Comparison of ENCODE assay signal across 23 cellular contexts in genomic region chr15:80180468-80180867, GRCh38.
"Had no signal": no experiment of that assay in that cellular context is flagged by ENCODE, and none has a peak within 500 bp of the region (broad histone marks: within the 10 kb centered on the region; RNA-seq: fewer than 3 reads in every experiment).

No MANE protein-coding gene starts in this region.

- H3K36me3 ChIP-seq: transverse colon had no signal

- DNase-seq: effector memory CD8-positive, alpha-beta T cell; erythroblast; foreskin keratinocyte; head of caudate nucleus; left colon; left ventricle myocardium superior; mesenchymal stem cell; naive B cell; occipital lobe; psoas muscle; retina; spleen; stimulated activated CD4-positive, alpha-beta T cell treated with anti-CD3 and anti-CD28 coated beads, Interleukin-15, amount 100 ng/mL, for 24 hours; stimulated activated CD4-positive, alpha-beta T cell treated with anti-CD3 and anti-CD28 coated beads, Interleukin-1b, Interleukin-23, amount 100 ng/mL, for 48 hours; stimulated activated CD4-positive, alpha-beta T cell treated with anti-CD3 and anti-CD28 coated beads, Interleukin-4, amount 100 ng/mL, for 4 hours; stimulated activated naive B cell treated with anti-CD40 and anti-IgM and Interleukin-4, amounts not matched to agents 10 μg/mL and 1 μg/mL and 100 μg/mL, for 72 hours; stimulated activated naive CD8-positive, alpha-beta T cell treated with anti-CD3 and anti-CD28 coated beads, Interleukin-15, amount 100 ng/mL, for 72 hours; testis; transverse colon had no signal

- H3K27ac ChIP-seq: foreskin keratinocyte, hepatocyte, pancreas, psoas muscle, spleen, testis, transverse colon had no signal

- H3K4me1 Mint-ChIP-seq: naive B cell; stimulated activated naive CD8-positive, alpha-beta T cell treated with anti-CD3 and anti-CD28 coated beads, Interleukin-15, amount 100 ng/mL, for 72 hours had no signal

- H3K4me3 ChIP-seq: hepatocyte, lung, pancreas, psoas muscle, spleen, testis, transverse colon had no signal

- H3K9me3 ChIP-seq: pancreas, psoas muscle, testis, transverse colon had no signal

- H3K9me3 Mint-ChIP-seq: effector memory CD8-positive, alpha-beta T cell; nephron; stimulated activated naive CD8-positive, alpha-beta T cell treated with anti-CD3 and anti-CD28 coated beads, Interleukin-15, amount 100 ng/mL, for 72 hours had no signal

- H3K27me3 Mint-ChIP-seq: effector memory CD8-positive, alpha-beta T cell; naive B cell; stimulated activated naive B cell treated with anti-CD40 and anti-IgM and Interleukin-4, amounts not matched to agents 10 μg/mL and 1 μg/mL and 100 μg/mL, for 72 hours; stimulated activated naive CD8-positive, alpha-beta T cell treated with anti-CD3 and anti-CD28 coated beads, Interleukin-15, amount 100 ng/mL, for 72 hours had no signal

- H3K27me3 ChIP-seq: foreskin keratinocyte, hepatocyte, pancreas, spleen, testis, transverse colon had no signal

- H3K4me3 Mint-ChIP-seq: effector memory CD8-positive, alpha-beta T cell; naive B cell; nephron; stimulated activated naive B cell treated with anti-CD40 and anti-IgM and Interleukin-4, amounts not matched to agents 10 μg/mL and 1 μg/mL and 100 μg/mL, for 72 hours; stimulated activated naive CD8-positive, alpha-beta T cell treated with anti-CD3 and anti-CD28 coated beads, Interleukin-15, amount 100 ng/mL, for 72 hours had no signal

- H3K4me1 ChIP-seq: pancreas, spleen, testis, transverse colon had no signal

- H3K27ac Mint-ChIP-seq: effector memory CD8-positive, alpha-beta T cell; nephron; stimulated activated naive CD8-positive, alpha-beta T cell treated with anti-CD3 and anti-CD28 coated beads, Interleukin-15, amount 100 ng/mL, for 72 hours had no signal
